Comparison of ENCODE assay signal across 14 cellular contexts in the genomic region with DNA sequence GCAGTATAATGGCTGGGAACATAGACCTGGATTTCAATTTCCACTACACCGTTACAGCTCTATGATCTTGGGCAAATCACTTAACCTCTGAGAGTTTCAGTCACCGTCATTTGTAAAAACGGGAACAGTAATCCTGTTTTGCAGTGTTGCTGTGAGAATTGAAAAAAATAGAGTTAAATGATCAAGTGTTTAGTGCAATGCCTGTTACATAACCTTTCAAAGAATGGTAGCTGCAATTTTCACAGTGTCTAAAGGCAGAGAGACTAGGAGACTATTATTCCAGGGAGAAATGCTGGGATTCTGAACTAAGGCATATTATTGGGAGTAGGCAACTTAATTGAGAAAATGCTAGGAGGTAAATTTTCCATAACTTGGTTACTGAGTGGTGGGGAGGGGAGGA. TPM values are rescaled to one million over a fixed set of nuclear protein-coding genes. Genes with fewer than 3 reads are reported as not detected.
DNase-seq lines count a peak whose midpoint lies in the region; ATAC-seq, FAIRE-seq and TF ChIP-seq lines count a peak whose summit lies in the region.
"Had no signal": no experiment of that assay in that cellular context is flagged by ENCODE, and none has a peak within 500 bp of the region (broad histone marks: within the 10 kb centered on the region; RNA-seq: fewer than 3 reads in every experiment).

No MANE protein-coding gene starts in this region.

- H3K4me2 ChIP-seq in GM12878 (ENCODE audit: control insufficient read depth, insufficient read depth) (peak overlapping the region; percentile 100), neural cell (ENCODE audit: low read length) (no peak overlapping the region)

- H3K4me1 ChIP-seq in GM12878 (ENCODE audit: control insufficient read depth, insufficient read depth, low read length) (peaks cover 22% of the 10 kb centered on the region), small intestine (ENCODE audit: control insufficient read depth in 2 of 2, insufficient read depth in 1 of 2, low read depth in 1 of 2, low read length in 1 of 2) (peaks cover 6 to 19% of the 10 kb centered on the region in 2 donors)

- in situ Hi-C loops in GM12878 (cut with MboI), result no loop called here

- H4K20me1 ChIP-seq in GM12878 (ENCODE audit: control insufficient read depth, insufficient read depth) (no peaks in the 10 kb centered on the region), neural cell (ENCODE audit: insufficient read depth) (no peaks in the 10 kb centered on the region)

- H3K4me3 ChIP-seq in GM12878 (peak overlapping the region; percentile 91), neural cell (ENCODE audit: low read length) (peak overlapping the region; percentile 91), small intestine (ENCODE audit: low read depth in 1 of 2, low read length in 2 of 2) (no peak overlapping the region)
- H3K4me3 ChIP-seq: thyroid gland had no signal

- H3K27me3 ChIP-seq in GM12878 (replicated peaks in 1 of 2; ENCODE audit: control insufficient read depth in 2 of 2, insufficient read depth in 2 of 2, low read length in 1 of 2) (no peaks in the 10 kb centered on the region), neural cell (ENCODE audit: insufficient read depth, low read depth, low read length) (no peaks in the 10 kb centered on the region), small intestine (ENCODE audit: control insufficient read depth in 2 of 2, insufficient read depth in 2 of 2, low read length in 2 of 2) (no peaks in the 10 kb centered on the region)
- H3K27me3 ChIP-seq: thyroid gland had no signal

- H2AFZ ChIP-seq in GM12878 (ENCODE audit: control insufficient read depth, low read depth, low read length) (no peak overlapping the region), neural cell (ENCODE audit: low read depth, low read length) (no peak overlapping the region)

- BruUV-seq in GM12878 (replicated peaks; lab: Mats Ljungman, UMichigan), result no TSS peak

- CTCF ChIA-PET in GM12878 (lab: Yijun Ruan, JAX), result interaction anchor here (1.2 to 3.9 kb wide), 6 partner anchors 11 to 229 kb away, joined by 3 to 37 read pairs (median 10); no protein-coding TSS in a partner anchor

- no peak for DNase-seq in T-helper 2 cell treated with Interferon-gamma antibody and Interleukin-4, amounts not matched to agents 5 μg/mL and 100 μg/mL, for 36 hours (ENCODE audit: low spot score)
- DNase-seq in T-helper 2 cell (no peak), GM12878 (ENCODE audit: low read depth, low spot score) (no peak), small intestine (no peak)
- DNase-seq in stimulated activated CD4-positive, alpha-beta T cell treated with anti-CD3 and anti-CD28 coated beads, Interleukin-2, amount 100 ng/mL, for 24 hours, result no peak
- DNase-seq: ACHN; activated naive CD4-positive, alpha-beta T cell treated with anti-CD3 and anti-CD28 coated beads, Interleukin-2, amount 10 ng/mL, durations not matched to agents 7 days and 5 days; NCI-H1694 treated with DMSO at 0.1 percent for 48 hours; thyroid gland had no signal

- H3K27ac ChIP-seq in GM12878 (ENCODE audit: control insufficient read depth, insufficient read depth) (no peak overlapping the region), neural cell (ENCODE audit: low read length) (no peak overlapping the region), small intestine (ENCODE audit: low read depth in 1 of 2, low read length in 1 of 2) (no peak overlapping the region)
- H3K27ac ChIP-seq: thyroid gland had no signal

- no peak for FAIRE-seq in GM12878 (lab: Jason Lieb, UNC)
- no peak for FAIRE-seq in small intestine (lab: Jason Lieb, UNC)
- FAIRE-seq: frontal cortex had no signal

- H3K79me2 ChIP-seq in GM12878 (ENCODE audit: control insufficient read depth, insufficient read depth, low read length) (peaks cover 66% of the 10 kb centered on the region), neural cell (replicated peaks; ENCODE audit: insufficient read depth, low read length) (peaks cover 37% of the 10 kb centered on the region)

- TF ChIP-seq EP300 in GM12878 (IDR thresholded peaks at IDR 0.05; ENCODE audit: borderline replicate concordance in 1 of 2, control insufficient read depth in 1 of 2, low read depth in 2 of 2, low read length in 2 of 2) (no peak), neural cell (conservative IDR thresholded peaks at IDR 0.05; ENCODE audit: poor library complexity, severe bottlenecking) (no peak)

- H3K36me3 ChIP-seq in GM12878 (ENCODE audit: control insufficient read depth in 2 of 2, insufficient read depth in 2 of 2, low read length in 1 of 2) (no peaks in the 10 kb centered on the region), neural cell (ENCODE audit: insufficient read depth, low read length) (no peaks in the 10 kb centered on the region), small intestine (ENCODE audit: control insufficient read depth in 2 of 2, insufficient read depth in 2 of 2, low read length in 2 of 2) (no peaks in the 10 kb centered on the region)
- H3K36me3 ChIP-seq: thyroid gland had no signal

- H3K9me3 Mint-ChIP-seq in T-helper 2 cell treated with Interferon-gamma antibody and Interleukin-4, amounts not matched to agents 5 μg/mL and 100 μg/mL, for 36 hours, result no peaks in the 10 kb centered on the region
- H3K9me3 Mint-ChIP-seq in IgD-negative memory B cell, result no peaks in the 10 kb centered on the region
- H3K9me3 Mint-ChIP-seq: activated naive CD4-positive, alpha-beta T cell treated with anti-CD3 and anti-CD28 coated beads, Interleukin-2, amount 10 ng/mL, durations not matched to agents 7 days and 5 days had no signal

- H3K4me3 Mint-ChIP-seq in T-helper 2 cell treated with Interferon-gamma antibody and Interleukin-4, amounts not matched to agents 5 μg/mL and 100 μg/mL, for 36 hours, result peak overlapping the region; percentile 91
- H3K4me3 Mint-ChIP-seq in IgD-negative memory B cell, result peak overlapping the region; percentile 9 to 97 (median 36)

- H3K36me3 Mint-ChIP-seq in T-helper 2 cell treated with Interferon-gamma antibody and Interleukin-4, amounts not matched to agents 5 μg/mL and 100 μg/mL, for 36 hours (ENCODE audit: low read depth), result peaks cover 23% of the 10 kb centered on the region
- H3K36me3 Mint-ChIP-seq in IgD-negative memory B cell, result peaks cover 5% of the 10 kb centered on the region

- H3K27ac Mint-ChIP-seq in T-helper 2 cell treated with Interferon-gamma antibody and Interleukin-4, amounts not matched to agents 5 μg/mL and 100 μg/mL, for 36 hours, result no peak overlapping the region
- H3K27ac Mint-ChIP-seq in IgD-negative memory B cell, result peak overlapping the region in 1 of 3 donors; percentile 21
- H3K27ac Mint-ChIP-seq: activated naive CD4-positive, alpha-beta T cell treated with anti-CD3 and anti-CD28 coated beads, Interleukin-2, amount 10 ng/mL, durations not matched to agents 7 days and 5 days; progenitor cell of endocrine pancreas had no signal

- no peak overlapping the region for H3K9ac ChIP-seq in GM12878 (ENCODE audit: control insufficient read depth, insufficient read depth, low read length)
- H3K9ac ChIP-seq in neural cell (ENCODE audit: low read length), result no peak overlapping the region

- peak; percentile 6; the same call in 2 of the 3 replicates for ATAC-seq in GM12878
- ATAC-seq in GM18511 (IDR thresholded peaks at IDR 0.05; ENCODE audit: unreplicated experiment), result no peak

- TF ChIP-seq CTCF in GM12878 (IDR thresholded peaks at IDR 0.05 in 2 of 3, conservative IDR thresholded peaks at IDR 0.05 in 1 of 3; ENCODE audit: control insufficient read depth in 2 of 3, extremely low read depth in 1 of 3, insufficient read depth in 1 of 3, low read depth in 3 of 3, low read length in 3 of 3) (no peak), neural cell (IDR thresholded peaks at IDR 0.05; ENCODE audit: poor library complexity, severe bottlenecking) (no peak)

- H3F3A ChIP-seq in neural cell (ENCODE audit: insufficient read depth, low read length, poor library complexity, severe bottlenecking), result no peaks in the 10 kb centered on the region

- TF ChIP-seq RAD21 in GM12878 (IDR thresholded peaks at IDR 0.05; ENCODE audit: insufficient read depth, low read depth, low read length), result no peak
- TF ChIP-seq RAD21 in neural cell (conservative IDR thresholded peaks at IDR 0.05), result no peak

- H3K9me3 ChIP-seq in GM12878 (replicated peaks; ENCODE audit: control insufficient read depth, insufficient read depth, low read length) (no peaks in the 10 kb centered on the region), neural cell (ENCODE audit: low read length) (no peaks in the 10 kb centered on the region), small intestine (ENCODE audit: control insufficient read depth, low read depth) (no peaks in the 10 kb centered on the region)
- H3K9me3 ChIP-seq: thyroid gland had no signal

- H3K4me1 Mint-ChIP-seq in T-helper 2 cell treated with Interferon-gamma antibody and Interleukin-4, amounts not matched to agents 5 μg/mL and 100 μg/mL, for 36 hours (ENCODE audit: low read depth), result peaks cover 64% of the 10 kb centered on the region
- peaks cover 38 to 52% (median 48%) of the 10 kb centered on the region in 3 donors for H3K4me1 Mint-ChIP-seq in IgD-negative memory B cell

- intact Hi-C loops in GM12878 (cut with micrococcal nuclease; ENCODE audit: unreplicated experiment), result loop anchor here (10.0 kb wide), 1 partner anchor 130 kb away; the partner anchor contains the start of gene NFE2L2

- SMC1A ChIA-PET in GM12878 (lab: Charles Lee; ENCODE audit: uncharacterized antibody, unreplicated experiment), result interaction anchor here (1.0 to 5.0 kb wide), 11 partner anchors 8 to 228 kb away, joined by 3 to 52 read pairs (median 7); no protein-coding TSS in a partner anchor

- H3K9me2 ChIP-seq in neural cell (ENCODE audit: insufficient read depth, low read length), result no peaks in the 10 kb centered on the region

- WGBS in GM12878 (ENCODE audit: insufficient coverage, insufficient replicate concordance, low lambda C conversion rate, missing lambda C conversion rate), result 37% methylated on average over 3 of the region's 3 CpGs
- WGBS in small intestine, 3 donors, result 65 to 84% (median 67%) methylated on average over 3 of the region's 3 CpGs

- no peak for TF ChIP-seq POLR2A in GM12878 (IDR thresholded peaks at IDR 0.05; ENCODE audit: low read depth, low read length)

- no peaks in the 10 kb centered on the region for H3K27me3 Mint-ChIP-seq in T-helper 2 cell treated with Interferon-gamma antibody and Interleukin-4, amounts not matched to agents 5 μg/mL and 100 μg/mL, for 36 hours (ENCODE audit: low read depth)
- no peaks in the 10 kb centered on the region for H3K27me3 Mint-ChIP-seq in IgD-negative memory B cell
- H3K27me3 Mint-ChIP-seq: activated naive CD4-positive, alpha-beta T cell treated with anti-CD3 and anti-CD28 coated beads, Interleukin-2, amount 10 ng/mL, durations not matched to agents 7 days and 5 days; progenitor cell of endocrine pancreas had no signal

- RAD21 ChIA-PET in GM12878 (lab: Charles Lee; ENCODE audit: unreplicated experiment), result interaction anchor here (1.1 to 2.1 kb wide), 4 partner anchors 11 to 230 kb away, joined by 3 to 7 read pairs (median 4); partner anchors contain the start of gene HNRNPA3

- POLR2A ChIA-PET in GM12878 (lab: Charles Lee), result interaction anchor here (0.6 to 1.1 kb wide), 3 partner anchors 13 to 46 kb away, joined by 3 read pairs; no protein-coding TSS in a partner anchor

RNA-seq across cellular contexts. Expression of gene AGPS, which starts 2.0 kb away (rescaled TPM):
- polyA plus RNA-seq in IgD-negative memory B cell (11.7 TPM), GM12878 (2011; rRNA removed) (28.1 and 49.6 TPM in 2 replicates), GM12878 (2014; fragmentation: Illumina TruSeq; extraction: Trizol) (32.6 and 38.0 TPM in 2 replicates), GM12878 (2014; fragmentation: Nextera tagmentation; extraction: Ambion mirVana) (10 to 100 TPM in 1 of 2 experiments, 1 to 10 TPM in 1; 7.9 to 11.1 TPM), GM12878 (2014; rRNA removed) (43.2 and 43.8 TPM in 2 replicates), GM12878 (2016; fragmentation: Nextera tagmentation; extraction: Ambion mirVana) (10 to 100 TPM; 42.3 to 46.0 TPM), neural cell (29.9 and 31.0 TPM in 2 replicates), small intestine (10 to 100 TPM in 1 of 3 donors, 1 to 10 TPM in 2; 7.6 to 14.1 (median 9.4) TPM)
- 61.8 and 83.2 TPM in 2 replicates for total RNA-seq in GM12878 (2013; cell fraction: nucleolus; rRNA removed)
- total RNA-seq in GM12878 (2014; rRNA removed) (37.7 and 45.5 TPM in 2 replicates), GM12878 (2014; rRNA removed; fragmentation: Illumina TruSeq; extraction: Trizol) (39.7 and 39.8 TPM in 2 replicates), GM12878 (2021) (54.1 and 54.2 TPM in 2 replicates)
- 6.5 TPM for polyA plus RNA-seq in GM12878 (2011; ENCODE audit: low read depth)
- 7.5 and 9.2 TPM in 2 replicates for polyA plus RNA-seq in GM12878 (2011; cell fraction: cytosol; rRNA removed)
- 10.8 and 15.0 TPM in 2 replicates for polyA plus RNA-seq in GM12878 (2011; cell fraction: nucleus; rRNA removed)
- polyA plus RNA-seq in GM12878 (2012), result 10.6 and 13.5 TPM in 2 replicates
- 17.5 and 31.1 TPM in 2 replicates for polyA minus RNA-seq in GM12878 (2011; rRNA and poly(A)+ RNA removed)
- 11.4 and 16.7 TPM in 2 replicates for polyA minus RNA-seq in GM12878 (2011; cell fraction: cytosol; rRNA and poly(A)+ RNA removed)
- polyA minus RNA-seq in GM12878 (2011; cell fraction: nucleus; rRNA and poly(A)+ RNA removed), result 15.0 and 28.9 TPM in 2 replicates
- polyA minus RNA-seq in neural cell, result 77.4 and 83.0 TPM in 2 replicates

Comparison
In these comparisons a context has a peak if more than half of its experiments do, and no peak if none do; other contexts are left out.
1. H3K4me3 ChIP-seq: peak in GM12878 (single experiment) and neural cell (single experiment); none in small intestine (0 of 2).